18 cellular contexts compared by ENCODE assay signal in genomic region chr22:39275814-39276443, GRCh38. TPM values are rescaled to one million over a fixed set of nuclear protein-coding genes. Genes with fewer than 3 reads are reported as not detected.
DNase-seq lines count a peak whose midpoint lies in the region; ATAC-seq, FAIRE-seq and TF ChIP-seq lines count a peak whose summit lies in the region.
"Had no signal": no experiment of that assay in that cellular context is flagged by ENCODE, and none has a peak within 500 bp of the region (broad histone marks: within the 10 kb centered on the region; RNA-seq: fewer than 3 reads in every experiment).

No MANE protein-coding gene starts in this region.

- no peaks in the 10 kb centered on the region for H3K23me2 ChIP-seq in H9 (ENCODE audit: insufficient read length, low read depth, low read length, poor library complexity, severe bottlenecking)

- H3K4me1 Mint-ChIP-seq in WTC11: peaks cover 22% of the 10 kb centered on the region
- peaks cover 17 to 24% of the 10 kb centered on the region in 2 experiments for H3K4me1 Mint-ChIP-seq in H9

- no peaks in the 10 kb centered on the region for H3K9me3 ChIP-seq in pancreas
- H3K9me3 ChIP-seq in H9 (ENCODE audit: control insufficient read depth, low read depth, low read length): no peaks in the 10 kb centered on the region

- no peak overlapping the region for H3T11ph ChIP-seq in H9 (ENCODE audit: low read length)

- no peak for FAIRE-seq in pancreas (lab: Jason Lieb, UNC)
- FAIRE-seq: A204.1, GM19239 had no signal

- no peak overlapping the region for H2BK20ac ChIP-seq in H9 (ENCODE audit: low read depth, low read length, poor library complexity, severe bottlenecking)

- peaks cover 16% of the 10 kb centered on the region for H3K36me3 Mint-ChIP-seq in WTC11
- H3K36me3 Mint-ChIP-seq in H9 (ENCODE audit: insufficient read depth in 1 of 3, low read depth in 3 of 3): peaks cover 7 to 19% (median 9%) of the 10 kb centered on the region in 3 experiments; a peak in 4 of 7 replicates

- CTCF ChIA-PET in WTC11 (lab: Charles Lee): no interaction called here

- no peak overlapping the region for H4K91ac ChIP-seq in H9 (ENCODE audit: insufficient read length, low read depth, low read length)

- no peak overlapping the region for H2AFZ ChIP-seq in H9 (ENCODE audit: low read length)
- H2AFZ ChIP-seq: GM23248 had no signal

- H4K8ac ChIP-seq in H9 (replicated peaks; ENCODE audit: insufficient read length, low read depth, low read length): no peak overlapping the region

- no peak overlapping the region; the same call in 1 of the 2 replicates for H3K14ac ChIP-seq in H9 (ENCODE audit: insufficient read depth, low read length)

- WGBS in pancreas, 2 donors: 47 to 56% methylated on average over 9 of the region's 9 CpGs
- WGBS in H9 (ENCODE audit: extremely low coverage, insufficient read length, low lambda C conversion rate): no CpG with 5 or more reads among the region's 9 CpGs

- no peak for TF ChIP-seq CTCF in WTC11 (IDR thresholded peaks at IDR 0.05)
- no peak for TF ChIP-seq CTCF in pancreas (IDR thresholded peaks at IDR 0.05)
- TF ChIP-seq CTCF in H9 (conservative IDR thresholded peaks at IDR 0.05): no peak

- peaks cover 0 to 7% (median 0%) of the 10 kb centered on the region in 3 donors for H3K4me1 ChIP-seq in pancreas
- peaks cover 4% of the 10 kb centered on the region; the same call in 1 of the 2 replicates for H3K4me1 ChIP-seq in H9 (ENCODE audit: insufficient read depth, low read length)

- H3K4ac ChIP-seq in H9 (ENCODE audit: low read depth, low read length): no peak overlapping the region

- DNase-seq in NCI-H2107 treated with DMSO at 0.1 percent for 48 hours (lab: John Stamatoyannopoulos, UW; ENCODE audit: unreplicated experiment) (peak; percentile 12), NCI-H2107 (lab: John Stamatoyannopoulos, UW) (no peak), NCI-H510A (lab: John Stamatoyannopoulos, UW) (peak; percentile 67), WTC11 (ENCODE audit: low spot score) (no peak), pancreas (peak in 5 of 6 donors; percentile 72 to 88 (median 81)), NCI-H1092 treated with DMSO at 0.1 percent for 48 hours (lab: John Stamatoyannopoulos, UW) (no peak), H9 (no peak), cerebellar cortex (ENCODE audit: low spot score) (no peak)
- DNase-seq: C1 segment of cervical spinal cord, COR-L47, DMS79, GM23248, NCI-H1436, NCI-H2171 treated with DMSO at 0.1 percent for 48 hours had no signal

- POLR2A ChIA-PET in WTC11 (lab: Charles Lee): no interaction called here

- no peaks in the 10 kb centered on the region for H3K79me1 ChIP-seq in H9 (ENCODE audit: insufficient read depth, low read depth, low read length, poor library complexity, severe bottlenecking)

- H3K23ac ChIP-seq in H9 (ENCODE audit: insufficient read length, low read depth, low read length): no peak overlapping the region

- H3K56ac ChIP-seq in H9 (ENCODE audit: insufficient read length, low read depth, low read length): no peak overlapping the region

- H3K4me2 ChIP-seq in H9 (ENCODE audit: insufficient read depth, insufficient read length, low read length): no peak overlapping the region

- no peak overlapping the region for H3K9ac ChIP-seq in H9 (ENCODE audit: extremely low read depth, insufficient read length, low read length)
- H3K9ac ChIP-seq: GM23248 had no signal

- H3K9me3 Mint-ChIP-seq in WTC11 (peaks cover 21% of the 10 kb centered on the region), H9 (peaks cover 13 to 14% of the 10 kb centered on the region in 2 experiments)

- H3K27me3 Mint-ChIP-seq in WTC11 (ENCODE audit: low read depth) (peaks cover 6% of the 10 kb centered on the region), H9 (ENCODE audit: low read depth) (peaks cover 9% of the 10 kb centered on the region)

- H3K36me3 ChIP-seq in pancreas: no peaks in the 10 kb centered on the region

- H3K27ac ChIP-seq in pancreas: peak overlapping the region in 1 of 4 donors; percentile 46
- no peak overlapping the region for H3K27ac ChIP-seq in H9 (ENCODE audit: insufficient read length, low read depth, low read length)
- H3K27ac ChIP-seq: GM23248 had no signal

- H3K4me3 ChIP-seq in pancreas: no peak overlapping the region
- H3K4me3 ChIP-seq: GM23248 had no signal

- ATAC-seq in WTC11 (no peak), pancreas (peak; percentile 90 to 97 (median 94))
- ATAC-seq: SK-N-SH treated with all-trans-retinoic acid at 6 μM for 48 hours had no signal

- H3K18ac ChIP-seq in H9 (ENCODE audit: insufficient read length, low read depth, low read length): no peak overlapping the region

- H3K27ac Mint-ChIP-seq in WTC11 (no peak overlapping the region), H9 (0 out of 7 replicates have a peak overlapping the region, but pooled peaks of 1 of the 3 experiments have one; percentile 68)

- no peaks in the 10 kb centered on the region for H3K79me2 ChIP-seq in H9 (ENCODE audit: insufficient read depth, low read length)

- no peak overlapping the region for H2AK5ac ChIP-seq in H9 (ENCODE audit: insufficient read length, low read length)

- intact Hi-C loops in pancreas (cut with DNase I): no loop called here

- H2BK120ac ChIP-seq in H9 (ENCODE audit: low read depth, low read length, poor library complexity, severe bottlenecking): no peak overlapping the region

- no peak overlapping the region for H3K4me3 Mint-ChIP-seq in WTC11
- no peak overlapping the region for H3K4me3 Mint-ChIP-seq in H9

- no peak overlapping the region for H4K5ac ChIP-seq in H9 (ENCODE audit: insufficient read length, low read depth, low read length)

- no peaks in the 10 kb centered on the region for H3K27me3 ChIP-seq in pancreas
- H3K27me3 ChIP-seq in H9 (ENCODE audit: insufficient read depth, low read length): no peaks in the 10 kb centered on the region

- no peaks in the 10 kb centered on the region for H4K20me1 ChIP-seq in H9 (ENCODE audit: control insufficient read depth, insufficient read depth, insufficient read length)

- H2BK5ac ChIP-seq in H9 (ENCODE audit: insufficient read length, low read length): no peak overlapping the region

- H2BK12ac ChIP-seq in H9 (ENCODE audit: insufficient read length, low read depth, low read length): no peak overlapping the region

- H2BK15ac ChIP-seq in H9 (ENCODE audit: low read depth, low read length): no peak overlapping the region; the same call in 1 of the 2 replicates

TF ChIP-seq in WTC11, 78 proteins besides CTCF, POLR2A, EP300 and RAD21:
- peak; percentile 51; the same call in 1 of the 2 replicates for TF ChIP-seq ZNF423 (CRISPR knock-in tag; IDR thresholded peaks at IDR 0.05)
- TF ChIP-seq ZNF138 (CRISPR knock-in tag; conservative IDR thresholded peaks at IDR 0.05): no peak
- no peak for TF ChIP-seq ZNF317 (CRISPR knock-in tag; IDR thresholded peaks at IDR 0.05; ENCODE audit: borderline replicate concordance, low read depth)

RNA-seq across cellular contexts. Expression of gene PDGFB, which starts 31.1 kb away (rescaled TPM):
- 6.8 to 9.2 TPM (median 7.7 TPM) in 3 replicates for total RNA-seq in WTC11 (2021)
- 10 to 100 TPM in 1 of 6 donors, 1 to 10 TPM in 5; 2.7 to 12.1 (median 4.4) TPM for total RNA-seq in pancreas
- polyA plus RNA-seq in pancreas: 1 to 10 TPM; 4.0 to 4.7 TPM
- total RNA-seq in H9 (2021): 6.1 and 7.1 TPM in 2 replicates
- total RNA-seq: GM23248, NCI-H460 had no signal

RNA-seq across cellular contexts. Expression of gene RPL3, which starts 43.5 kb away (rescaled TPM):
- 3,009 to 3,279 TPM (median 3,249 TPM) in 3 replicates for total RNA-seq in WTC11 (2021)
- 1,000 to 10,000 TPM; 1,199 to 2,601 (median 1,706) TPM for total RNA-seq in pancreas
- 1,000 to 10,000 TPM; 1,506 to 2,659 TPM for polyA plus RNA-seq in pancreas
- total RNA-seq in H9 (2021): 2,830 and 2,855 TPM in 2 replicates

Comparison
In these comparisons a context has a peak if more than half of its experiments do, and no peak if none do; other contexts are left out.
1. DNase-seq: peak in NCI-H2107 treated with DMSO at 0.1 percent for 48 hours (single experiment), NCI-H510A (single experiment) and pancreas (5 of 6); none in NCI-H2107 (single experiment), WTC11 (single experiment), NCI-H1092 treated with DMSO at 0.1 percent for 48 hours (single experiment), H9 (single experiment) and cerebellar cortex (single experiment).